Comparison of ENCODE assay signal across 1 cellular context in the genomic region with DNA sequence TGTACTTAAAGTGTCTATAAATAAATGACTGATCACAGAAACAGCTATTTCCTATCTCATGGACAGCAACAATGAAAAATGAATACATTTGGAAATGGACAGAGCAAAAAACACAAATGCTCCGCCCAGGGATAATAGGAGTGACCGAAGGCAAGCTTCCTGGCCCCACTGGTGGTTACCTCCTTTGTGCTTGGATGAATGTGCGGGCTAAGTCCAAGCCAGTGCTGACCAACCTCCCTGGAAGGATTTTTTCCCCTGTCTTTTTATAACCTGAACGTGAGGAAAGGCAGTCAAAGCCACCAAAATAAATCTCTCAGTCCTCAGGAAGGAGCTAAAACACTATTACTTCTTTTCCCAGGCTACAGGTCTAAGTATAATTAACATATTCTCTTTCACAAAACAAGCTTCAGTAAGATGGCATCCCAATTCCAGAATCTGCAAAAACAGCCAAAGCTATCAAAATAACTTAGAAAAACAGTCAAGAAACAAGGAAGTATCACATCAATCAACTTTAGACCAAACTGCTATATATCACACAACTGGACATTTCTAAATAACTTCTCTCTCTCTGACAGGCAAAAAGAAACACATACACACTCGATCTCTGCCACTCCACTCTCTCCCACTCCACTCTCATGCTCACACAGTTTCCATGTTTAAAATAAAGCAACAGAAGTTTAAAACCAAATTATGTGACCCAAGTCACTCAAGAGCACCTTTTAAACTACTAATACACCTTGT.
TF ChIP-seq lines count a peak whose summit lies in the region.

No MANE protein-coding gene starts in this region.

TF ChIP-seq in K562, 482 proteins besides CTCF, POLR2A, EP300 and RAD21:
- TF ChIP-seq HDAC3 (IDR thresholded peaks at IDR 0.05; ENCODE audit: borderline replicate concordance, partially characterized antibody) (no peak), MEIS2 (IDR thresholded peaks at IDR 0.05; ENCODE audit: partially characterized antibody) (peak; percentile 78)
- TF ChIP-seq, protein P1, sequence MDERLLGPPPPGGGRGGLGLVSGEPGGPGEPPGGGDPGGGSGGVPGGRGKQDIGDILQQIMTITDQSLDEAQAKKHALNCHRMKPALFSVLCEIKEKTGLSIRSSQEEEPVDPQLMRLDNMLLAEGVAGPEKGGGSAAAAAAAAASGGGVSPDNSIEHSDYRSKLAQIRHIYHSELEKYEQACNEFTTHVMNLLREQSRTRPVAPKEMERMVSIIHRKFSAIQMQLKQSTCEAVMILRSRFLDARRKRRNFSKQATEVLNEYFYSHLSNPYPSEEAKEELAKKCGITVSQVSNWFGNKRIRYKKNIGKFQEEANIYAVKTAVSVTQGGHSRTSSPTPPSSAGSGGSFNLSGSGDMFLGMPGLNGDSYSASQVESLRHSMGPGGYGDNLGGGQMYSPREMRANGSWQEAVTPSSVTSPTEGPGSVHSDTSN (CRISPR knock-in tag; IDR thresholded peaks at IDR 0.05; ENCODE audit: low read depth), result no peak
- TF ChIP-seq, protein P1 (tag; conservative IDR thresholded peaks at IDR 0.05; ENCODE audit: low read depth), result peak; percentile 86
